1 cellular context compared by ENCODE assay signal in the genomic region with DNA sequence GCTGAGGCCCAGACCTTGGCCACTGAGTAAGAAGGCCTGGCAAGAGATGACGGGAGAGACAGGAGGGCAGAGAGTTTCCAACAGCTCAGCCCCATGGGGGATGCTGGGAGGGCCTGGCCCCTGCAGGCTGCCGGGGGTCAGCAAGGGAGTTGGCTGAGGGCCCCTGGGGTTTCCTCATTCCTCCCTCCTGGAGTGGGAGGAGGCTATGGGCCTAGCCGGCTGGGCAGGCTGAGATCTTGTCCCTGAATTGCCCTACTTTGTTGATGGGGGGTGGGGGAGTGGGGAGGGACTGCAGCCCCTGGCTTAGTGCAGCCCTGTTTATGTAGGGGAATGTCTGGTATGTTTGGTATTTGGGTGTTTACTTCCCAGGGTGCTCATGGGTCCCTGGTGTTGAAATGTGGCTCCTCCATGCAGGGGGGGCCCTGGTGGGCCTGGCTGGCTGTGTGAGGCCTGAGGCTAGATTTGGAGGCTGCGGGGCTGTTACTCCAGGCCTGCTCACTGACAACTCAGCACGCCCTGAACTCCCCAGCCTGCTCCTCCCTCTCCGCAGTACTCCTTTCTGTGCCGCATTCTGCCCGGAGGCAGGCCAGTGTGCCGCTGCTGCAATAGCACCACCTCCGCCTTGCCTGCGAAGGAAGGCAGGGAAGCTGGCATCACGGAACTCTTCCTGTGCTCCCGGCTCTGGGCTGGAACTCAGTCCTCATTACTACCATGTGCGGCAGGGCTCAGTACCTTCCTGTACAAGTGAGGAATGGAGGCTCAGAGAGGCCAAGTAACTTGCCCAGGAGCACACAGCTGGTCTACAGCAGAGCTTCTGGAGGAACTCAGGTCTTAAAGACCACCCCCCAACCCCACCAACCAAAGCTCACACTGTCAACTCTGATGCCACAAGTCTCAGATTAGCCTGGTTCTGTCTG.
A peak's percentile ranks its signal among the peaks of the same experiment; 100 is the strongest.
TF ChIP-seq lines count a peak whose summit lies in the region.

No MANE protein-coding gene starts in this region.

TF ChIP-seq in H1, 55 proteins besides CTCF, POLR2A, EP300 and RAD21 (continued from another document):
- TF ChIP-seq, protein P1, sequence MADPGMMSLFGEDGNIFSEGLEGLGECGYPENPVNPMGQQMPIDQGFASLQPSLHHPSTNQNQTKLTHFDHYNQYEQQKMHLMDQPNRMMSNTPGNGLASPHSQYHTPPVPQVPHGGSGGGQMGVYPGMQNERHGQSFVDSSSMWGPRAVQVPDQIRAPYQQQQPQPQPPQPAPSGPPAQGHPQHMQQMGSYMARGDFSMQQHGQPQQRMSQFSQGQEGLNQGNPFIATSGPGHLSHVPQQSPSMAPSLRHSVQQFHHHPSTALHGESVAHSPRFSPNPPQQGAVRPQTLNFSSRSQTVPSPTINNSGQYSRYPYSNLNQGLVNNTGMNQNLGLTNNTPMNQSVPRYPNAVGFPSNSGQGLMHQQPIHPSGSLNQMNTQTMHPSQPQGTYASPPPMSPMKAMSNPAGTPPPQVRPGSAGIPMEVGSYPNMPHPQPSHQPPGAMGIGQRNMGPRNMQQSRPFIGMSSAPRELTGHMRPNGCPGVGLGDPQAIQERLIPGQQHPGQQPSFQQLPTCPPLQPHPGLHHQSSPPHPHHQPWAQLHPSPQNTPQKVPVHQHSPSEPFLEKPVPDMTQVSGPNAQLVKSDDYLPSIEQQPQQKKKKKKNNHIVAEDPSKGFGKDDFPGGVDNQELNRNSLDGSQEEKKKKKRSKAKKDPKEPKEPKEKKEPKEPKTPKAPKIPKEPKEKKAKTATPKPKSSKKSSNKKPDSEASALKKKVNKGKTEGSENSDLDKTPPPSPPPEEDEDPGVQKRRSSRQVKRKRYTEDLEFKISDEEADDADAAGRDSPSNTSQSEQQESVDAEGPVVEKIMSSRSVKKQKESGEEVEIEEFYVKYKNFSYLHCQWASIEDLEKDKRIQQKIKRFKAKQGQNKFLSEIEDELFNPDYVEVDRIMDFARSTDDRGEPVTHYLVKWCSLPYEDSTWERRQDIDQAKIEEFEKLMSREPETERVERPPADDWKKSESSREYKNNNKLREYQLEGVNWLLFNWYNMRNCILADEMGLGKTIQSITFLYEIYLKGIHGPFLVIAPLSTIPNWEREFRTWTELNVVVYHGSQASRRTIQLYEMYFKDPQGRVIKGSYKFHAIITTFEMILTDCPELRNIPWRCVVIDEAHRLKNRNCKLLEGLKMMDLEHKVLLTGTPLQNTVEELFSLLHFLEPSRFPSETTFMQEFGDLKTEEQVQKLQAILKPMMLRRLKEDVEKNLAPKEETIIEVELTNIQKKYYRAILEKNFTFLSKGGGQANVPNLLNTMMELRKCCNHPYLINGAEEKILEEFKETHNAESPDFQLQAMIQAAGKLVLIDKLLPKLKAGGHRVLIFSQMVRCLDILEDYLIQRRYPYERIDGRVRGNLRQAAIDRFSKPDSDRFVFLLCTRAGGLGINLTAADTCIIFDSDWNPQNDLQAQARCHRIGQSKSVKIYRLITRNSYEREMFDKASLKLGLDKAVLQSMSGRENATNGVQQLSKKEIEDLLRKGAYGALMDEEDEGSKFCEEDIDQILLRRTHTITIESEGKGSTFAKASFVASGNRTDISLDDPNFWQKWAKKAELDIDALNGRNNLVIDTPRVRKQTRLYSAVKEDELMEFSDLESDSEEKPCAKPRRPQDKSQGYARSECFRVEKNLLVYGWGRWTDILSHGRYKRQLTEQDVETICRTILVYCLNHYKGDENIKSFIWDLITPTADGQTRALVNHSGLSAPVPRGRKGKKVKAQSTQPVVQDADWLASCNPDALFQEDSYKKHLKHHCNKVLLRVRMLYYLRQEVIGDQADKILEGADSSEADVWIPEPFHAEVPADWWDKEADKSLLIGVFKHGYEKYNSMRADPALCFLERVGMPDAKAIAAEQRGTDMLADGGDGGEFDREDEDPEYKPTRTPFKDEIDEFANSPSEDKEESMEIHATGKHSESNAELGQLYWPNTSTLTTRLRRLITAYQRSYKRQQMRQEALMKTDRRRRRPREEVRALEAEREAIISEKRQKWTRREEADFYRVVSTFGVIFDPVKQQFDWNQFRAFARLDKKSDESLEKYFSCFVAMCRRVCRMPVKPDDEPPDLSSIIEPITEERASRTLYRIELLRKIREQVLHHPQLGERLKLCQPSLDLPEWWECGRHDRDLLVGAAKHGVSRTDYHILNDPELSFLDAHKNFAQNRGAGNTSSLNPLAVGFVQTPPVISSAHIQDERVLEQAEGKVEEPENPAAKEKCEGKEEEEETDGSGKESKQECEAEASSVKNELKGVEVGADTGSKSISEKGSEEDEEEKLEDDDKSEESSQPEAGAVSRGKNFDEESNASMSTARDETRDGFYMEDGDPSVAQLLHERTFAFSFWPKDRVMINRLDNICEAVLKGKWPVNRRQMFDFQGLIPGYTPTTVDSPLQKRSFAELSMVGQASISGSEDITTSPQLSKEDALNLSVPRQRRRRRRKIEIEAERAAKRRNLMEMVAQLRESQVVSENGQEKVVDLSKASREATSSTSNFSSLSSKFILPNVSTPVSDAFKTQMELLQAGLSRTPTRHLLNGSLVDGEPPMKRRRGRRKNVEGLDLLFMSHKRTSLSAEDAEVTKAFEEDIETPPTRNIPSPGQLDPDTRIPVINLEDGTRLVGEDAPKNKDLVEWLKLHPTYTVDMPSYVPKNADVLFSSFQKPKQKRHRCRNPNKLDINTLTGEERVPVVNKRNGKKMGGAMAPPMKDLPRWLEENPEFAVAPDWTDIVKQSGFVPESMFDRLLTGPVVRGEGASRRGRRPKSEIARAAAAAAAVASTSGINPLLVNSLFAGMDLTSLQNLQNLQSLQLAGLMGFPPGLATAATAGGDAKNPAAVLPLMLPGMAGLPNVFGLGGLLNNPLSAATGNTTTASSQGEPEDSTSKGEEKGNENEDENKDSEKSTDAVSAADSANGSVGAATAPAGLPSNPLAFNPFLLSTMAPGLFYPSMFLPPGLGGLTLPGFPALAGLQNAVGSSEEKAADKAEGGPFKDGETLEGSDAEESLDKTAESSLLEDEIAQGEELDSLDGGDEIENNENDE (IDR thresholded peaks at IDR 0.05; ENCODE audit: insufficient replicate concordance, low read length): no peak
- peak; percentile 67 for TF ChIP-seq TAF1 (IDR thresholded peaks at IDR 0.05; ENCODE audit: low read depth, low read length)
